35 cellular contexts compared by ENCODE assay signal in the genomic region with DNA sequence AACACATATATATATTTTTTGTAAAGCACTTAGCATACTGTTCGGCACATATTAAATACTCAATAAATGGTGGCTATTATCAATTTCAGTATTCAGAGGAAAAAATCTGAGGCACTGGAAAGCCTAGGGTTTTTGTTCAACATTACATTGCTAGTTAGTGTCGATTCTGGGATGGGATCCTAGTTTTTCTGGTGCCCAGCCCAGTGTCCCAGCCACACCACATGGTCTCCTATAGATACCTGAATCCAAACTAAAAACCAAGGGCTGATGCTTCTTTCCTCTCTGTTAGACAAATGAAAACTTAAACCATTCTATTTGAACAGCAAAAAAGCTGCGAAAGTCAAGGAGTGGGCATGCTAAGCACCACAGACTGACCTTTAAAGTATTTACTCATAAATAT.
"Had no signal": no experiment of that assay in that cellular context is flagged by ENCODE, and none has a peak within 500 bp of the region (broad histone marks: within the 10 kb centered on the region; RNA-seq: fewer than 3 reads in every experiment).

No MANE protein-coding gene starts in this region.

- H3K36me3 ChIP-seq: MG63 had no signal

- H3K27me3 ChIP-seq: MG63 had no signal

- DNase-seq: Karpas-422, Kasumi-1, MG63, MM.1S, MV-4-11, NCI-H1048, NCI-H1092, NCI-H1092 treated with DMSO at 0.1 percent for 48 hours, NCI-H1105, NCI-H1105 treated with DMSO at 0.1 percent for 48 hours, NCI-H1417, NCI-H1417 treated with DMSO at 0.1 percent for 48 hours, NCI-H1436, NCI-H1436 treated with DMSO at 0.1 percent for 48 hours, NCI-H146, NCI-H1694, NCI-H1694 treated with DMSO at 0.1 percent for 48 hours, NCI-H187, NCI-H187 treated with DMSO at 0.1 percent for 48 hours, NCI-H1930, NCI-H2029, NCI-H2029 treated with DMSO at 0.1 percent for 48 hours, NCI-H2081, NCI-H2081 treated with DMSO at 0.1 percent for 48 hours, NCI-H2107, NCI-H2171, NCI-H2171 treated with DMSO at 0.1 percent for 48 hours, NCI-H2227 treated with DMSO at 0.1 percent for 48 hours, NCI-H226, NCI-H345, NCI-H446, NCI-H446 treated with DMSO at 0.1 percent for 48 hours, NCI-H510A, NCI-H510A treated with DMSO at 0.1 percent for 48 hours had no signal

- H3K4me3 ChIP-seq: MG63 had no signal

- H3K27ac ChIP-seq: KMS-11 had no signal

- H3K9me3 ChIP-seq: MG63 had no signal
